15 cellular contexts compared by ENCODE assay signal in genomic region chr11:67644042-67644441, GRCh38. TPM values are rescaled to one million over a fixed set of nuclear protein-coding genes. Genes with fewer than 3 reads are reported as not detected.
DNase-seq lines count a peak whose midpoint lies in the region; ATAC-seq, FAIRE-seq and TF ChIP-seq lines count a peak whose summit lies in the region.
"Had no signal": no experiment of that assay in that cellular context is flagged by ENCODE, and none has a peak within 500 bp of the region (broad histone marks: within the 10 kb centered on the region; RNA-seq: fewer than 3 reads in every experiment).

No MANE protein-coding gene starts in this region.

- DNase-seq in DMS 273 (lab: John Stamatoyannopoulos, UW; ENCODE audit: unreplicated experiment) (peak; percentile 25), DMS 273 treated with DMSO at 0.1 percent for 48 hours (lab: John Stamatoyannopoulos, UW) (no peak), kidney (no peak), tibial artery (no peak)
- DNase-seq in activated CD8-positive, alpha-beta memory T cell treated with anti-CD3 and anti-CD28 coated beads, Interleukin-2, amount 10 ng/mL, durations not matched to agents 7 days and 5 days = no peak
- DNase-seq: activated CD4-positive, alpha-beta T cell treated with anti-CD3 and anti-CD28 coated beads for 48 hours; immature natural killer cell; NCI-H187 had no signal

- H3K9me2 ChIP-seq in SU-DHL-6 (replicated peaks; ENCODE audit: insufficient read depth, low read length) = no peaks in the 10 kb centered on the region

- H2AFZ ChIP-seq in SU-DHL-6 (ENCODE audit: low read depth, low read length, severe bottlenecking) = no peak overlapping the region

- FAIRE-seq in kidney (lab: Jason Lieb, UNC) = no peak
- FAIRE-seq: A204.1 had no signal

- H3K4me1 ChIP-seq in HEK293 (ENCODE audit: control insufficient read depth, insufficient read depth, low read length) = no peaks in the 10 kb centered on the region
- peaks cover 6 to 13% of the 10 kb centered on the region in 2 donors for H3K4me1 ChIP-seq in kidney (ENCODE audit: control insufficient read depth in 1 of 2, insufficient read depth in 1 of 2, low read depth in 1 of 2, low read length in 2 of 2)
- no peaks in the 10 kb centered on the region for H3K4me1 ChIP-seq in tibial artery

- no peak overlapping the region for H3K4me3 Mint-ChIP-seq in activated CD8-positive, alpha-beta memory T cell treated with anti-CD3 and anti-CD28 coated beads, Interleukin-2, amount 10 ng/mL, durations not matched to agents 7 days and 5 days
- H3K4me3 Mint-ChIP-seq: central memory CD8-positive, alpha-beta T cell; stimulated activated memory B cell treated with anti-CD40 and anti-IgM and Interleukin-4, amounts not matched to agents 10 μg/mL and 1 μg/mL and 100 μg/mL, for 72 hours had no signal

- no peaks in the 10 kb centered on the region for H3K27me3 Mint-ChIP-seq in activated CD8-positive, alpha-beta memory T cell treated with anti-CD3 and anti-CD28 coated beads, Interleukin-2, amount 10 ng/mL, durations not matched to agents 7 days and 5 days
- H3K27me3 Mint-ChIP-seq: central memory CD8-positive, alpha-beta T cell had no signal

- H3K27me3 ChIP-seq in SU-DHL-6 (ENCODE audit: low read length) (no peaks in the 10 kb centered on the region), tibial artery (peaks cover 0 to 64% of the 10 kb centered on the region in 2 donors)

- POLR2A ChIA-PET in HEK293 (lab: Yijun Ruan, JAX) = no interaction called here

- peaks cover 3% of the 10 kb centered on the region for H3K9me3 Mint-ChIP-seq in activated CD8-positive, alpha-beta memory T cell treated with anti-CD3 and anti-CD28 coated beads, Interleukin-2, amount 10 ng/mL, durations not matched to agents 7 days and 5 days (ENCODE audit: low read depth)
- H3K9me3 Mint-ChIP-seq: central memory CD8-positive, alpha-beta T cell; immature natural killer cell; stimulated activated memory B cell treated with anti-CD40 and anti-IgM and Interleukin-4, amounts not matched to agents 10 μg/mL and 1 μg/mL and 100 μg/mL, for 72 hours had no signal

- H3K36me3 Mint-ChIP-seq in activated CD8-positive, alpha-beta memory T cell treated with anti-CD3 and anti-CD28 coated beads, Interleukin-2, amount 10 ng/mL, durations not matched to agents 7 days and 5 days = no peaks in the 10 kb centered on the region
- H3K36me3 Mint-ChIP-seq: immature natural killer cell; stimulated activated memory B cell treated with anti-CD40 and anti-IgM and Interleukin-4, amounts not matched to agents 10 μg/mL and 1 μg/mL and 100 μg/mL, for 72 hours had no signal

- no peaks in the 10 kb centered on the region for H3K9me3 ChIP-seq in HEK293 (ENCODE audit: control insufficient read depth, insufficient read depth, low read depth, low read length)
- peaks cover 4% of the 10 kb centered on the region; the same call in 1 of the 2 replicates for H3K9me3 ChIP-seq in SU-DHL-6 (ENCODE audit: insufficient read depth, low read length)
- no peaks in the 10 kb centered on the region for H3K9me3 ChIP-seq in kidney (ENCODE audit: control insufficient read depth in 1 of 2, low read length in 2 of 2)
- peaks cover 0 to 2% (median 0%) of the 10 kb centered on the region in 3 donors for H3K9me3 ChIP-seq in tibial artery

- CTCF ChIA-PET in HEK293 (lab: Yijun Ruan, JAX) = interaction anchor here (0.8 to 1.8 kb wide), 4 partner anchors 8 to 30 kb away, joined by 3 to 6 read pairs (median 4); no protein-coding TSS in a partner anchor
- CTCF ChIA-PET in activated CD8-positive, alpha-beta memory T cell treated with anti-CD3 and anti-CD28 coated beads, Interleukin-2, amount 10 ng/mL, durations not matched to agents 7 days and 5 days (lab: Charles Lee) = interaction anchor here (0.6 to 9.9 kb wide), 4 partner anchors 8 to 14 kb away, joined by 3 to 157 read pairs (median 57); partner anchors contain the start of gene NUDT8

- ATAC-seq in activated CD8-positive, alpha-beta memory T cell treated with anti-CD3 and anti-CD28 coated beads, Interleukin-2, amount 10 ng/mL, durations not matched to agents 7 days and 5 days = no peak
- ATAC-seq in HG02973 (IDR thresholded peaks at IDR 0.05; ENCODE audit: unreplicated experiment) = no peak
- ATAC-seq: sciatic nerve; stimulated activated memory B cell treated with anti-CD40 and anti-IgM and Interleukin-4, amounts not matched to agents 10 μg/mL and 1 μg/mL and 100 μg/mL, for 72 hours had no signal

- no peak overlapping the region for H3K27ac Mint-ChIP-seq in activated CD8-positive, alpha-beta memory T cell treated with anti-CD3 and anti-CD28 coated beads, Interleukin-2, amount 10 ng/mL, durations not matched to agents 7 days and 5 days
- H3K27ac Mint-ChIP-seq: stimulated activated memory B cell treated with anti-CD40 and anti-IgM and Interleukin-4, amounts not matched to agents 10 μg/mL and 1 μg/mL and 100 μg/mL, for 72 hours had no signal

- H3K9ac ChIP-seq in SU-DHL-6 (ENCODE audit: low read length) = no peak overlapping the region
- no peak overlapping the region for H3K9ac ChIP-seq in kidney (ENCODE audit: low read length in 2 of 2)

- H3F3A ChIP-seq in SU-DHL-6 (ENCODE audit: insufficient read depth) = peaks cover 27% of the 10 kb centered on the region

- H4K20me1 ChIP-seq in SU-DHL-6 (ENCODE audit: low read depth, low read length) = no peaks in the 10 kb centered on the region

- H3K4me3 ChIP-seq in HEK293 (ENCODE audit: low read depth, low read length) = no peak overlapping the region
- H3K4me3 ChIP-seq in SU-DHL-6 (ENCODE audit: insufficient read depth, low read length, poor library complexity, severe bottlenecking) = peak overlapping the region; percentile 43
- no peak overlapping the region for H3K4me3 ChIP-seq in kidney (ENCODE audit: low read length in 2 of 2)
- no peak overlapping the region for H3K4me3 ChIP-seq in tibial artery

- H3K4me2 ChIP-seq in SU-DHL-6 (ENCODE audit: low read depth, low read length, poor library complexity, severe bottlenecking) = peak overlapping the region; percentile 61

- TF ChIP-seq CTCF in HEK293 (tag by site-specific recombination; IDR thresholded peaks at IDR 0.05) (no peak), SU-DHL-6 (IDR thresholded peaks at IDR 0.05; ENCODE audit: insufficient read depth, low read length, poor library complexity, severe bottlenecking) (peak; percentile 39), kidney (IDR thresholded peaks at IDR 0.05; ENCODE audit: borderline replicate concordance, extremely low read depth, insufficient read depth) (peak; percentile 12), tibial artery (IDR thresholded peaks at IDR 0.05) (no peak)

- intact Hi-C loops in kidney (cut with DNase I) (no loop called here), tibial artery (cut with DNase I; ENCODE audit: low total_unique reads) (no loop called here)

- H3K36me3 ChIP-seq in HEK293 (ENCODE audit: control insufficient read depth in 2 of 2, insufficient read depth in 1 of 2, low read length in 2 of 2) (no peaks in the 10 kb centered on the region), SU-DHL-6 (ENCODE audit: low read length) (no peaks in the 10 kb centered on the region), kidney (ENCODE audit: control insufficient read depth in 1 of 2, insufficient read depth in 2 of 2, low read length in 2 of 2) (no peaks in the 10 kb centered on the region), tibial artery (no peaks in the 10 kb centered on the region)

- H3K79me2 ChIP-seq in SU-DHL-6 (ENCODE audit: insufficient read depth, low read length) = no peaks in the 10 kb centered on the region

- peaks cover 40% of the 10 kb centered on the region for H3K4me1 Mint-ChIP-seq in activated CD8-positive, alpha-beta memory T cell treated with anti-CD3 and anti-CD28 coated beads, Interleukin-2, amount 10 ng/mL, durations not matched to agents 7 days and 5 days

- H3K27ac ChIP-seq in HEK293 (ENCODE audit: extremely low read depth, low read depth, low read length) (no peak overlapping the region), SU-DHL-6 (ENCODE audit: low read depth, low read length) (peak overlapping the region; percentile 97; the same call in 1 of the 2 replicates), kidney (ENCODE audit: low read depth in 2 of 2, low read length in 2 of 2) (no peak overlapping the region), tibial artery (no peak overlapping the region)

TF ChIP-seq in HEK293, 187 proteins besides CTCF, POLR2A, EP300 and RAD21 (continues in another document):
- TF ChIP-seq FEZF1 (tag by site-specific recombination; IDR thresholded peaks at IDR 0.05) = no peak
- no peak for TF ChIP-seq ZNF132 (tag by site-specific recombination; IDR thresholded peaks at IDR 0.05; ENCODE audit: borderline replicate concordance)
- no peak for TF ChIP-seq ZNF843 (tag by site-specific recombination; IDR thresholded peaks at IDR 0.05)
- no peak for TF ChIP-seq GLIS2 (tag by site-specific recombination; IDR thresholded peaks at IDR 0.05)
- no peak for TF ChIP-seq GLI4 (tag by site-specific recombination; IDR thresholded peaks at IDR 0.05)

RNA-seq across cellular contexts. Expression of gene TBX10, which starts 4.5 kb away (rescaled TPM):
- total RNA-seq in kidney = not detected
- not detected for polyA plus RNA-seq in kidney (ENCODE audit: insufficient read depth, low read depth, low replicate concordance)
- not detected for total RNA-seq in activated CD8-positive, alpha-beta memory T cell treated with anti-CD3 and anti-CD28 coated beads, Interleukin-2, amount 10 ng/mL, durations not matched to agents 7 days and 5 days
- total RNA-seq: sciatic nerve had no signal
- polyA plus RNA-seq: immature natural killer cell had no signal

RNA-seq across cellular contexts. Expression of gene ACY3, which starts 6.5 kb away (rescaled TPM):
- 7.7 TPM for total RNA-seq in kidney
- 111 TPM for polyA plus RNA-seq in kidney (ENCODE audit: insufficient read depth, low read depth, low replicate concordance)
- total RNA-seq in activated CD8-positive, alpha-beta memory T cell treated with anti-CD3 and anti-CD28 coated beads, Interleukin-2, amount 10 ng/mL, durations not matched to agents 7 days and 5 days = under 1 TPM; 0.53 to 0.75 TPM

RNA-seq across cellular contexts. Expression of gene NUDT8, which starts 14.3 kb away (rescaled TPM):
- total RNA-seq in kidney = 11.9 TPM
- 57.0 TPM for polyA plus RNA-seq in kidney (ENCODE audit: insufficient read depth, low read depth, low replicate concordance)
- total RNA-seq in activated CD8-positive, alpha-beta memory T cell treated with anti-CD3 and anti-CD28 coated beads, Interleukin-2, amount 10 ng/mL, durations not matched to agents 7 days and 5 days = 10 to 100 TPM; 15.3 to 16.7 TPM

RNA-seq across cellular contexts. Expression of gene ALDH3B2, which starts 30.4 kb away (rescaled TPM):
- 1.6 TPM for total RNA-seq in kidney
- 2.1 TPM for polyA plus RNA-seq in kidney (ENCODE audit: insufficient read depth, low read depth, low replicate concordance)
- not detected for total RNA-seq in activated CD8-positive, alpha-beta memory T cell treated with anti-CD3 and anti-CD28 coated beads, Interleukin-2, amount 10 ng/mL, durations not matched to agents 7 days and 5 days
- total RNA-seq: sciatic nerve had no signal
- polyA plus RNA-seq: immature natural killer cell had no signal

RNA-seq across cellular contexts. Expression of gene NDUFV1, which starts 37.3 kb away (rescaled TPM):
- total RNA-seq in kidney = 191 TPM
- polyA plus RNA-seq in kidney (ENCODE audit: insufficient read depth, low read depth, low replicate concordance) = 395 TPM
- total RNA-seq in activated CD8-positive, alpha-beta memory T cell treated with anti-CD3 and anti-CD28 coated beads, Interleukin-2, amount 10 ng/mL, durations not matched to agents 7 days and 5 days = 100 to 1,000 TPM; 239 to 252 TPM

Comparison
In these comparisons a context has a peak if more than half of its experiments do, and no peak if none do; other contexts are left out.
1. CTCF ChIP-seq: peak in SU-DHL-6 (single experiment) and kidney (single experiment); none in HEK293 (single experiment) and tibial artery (0 of 2).